Comparison of ENCODE assay signal across 22 cellular contexts in the genomic region with DNA sequence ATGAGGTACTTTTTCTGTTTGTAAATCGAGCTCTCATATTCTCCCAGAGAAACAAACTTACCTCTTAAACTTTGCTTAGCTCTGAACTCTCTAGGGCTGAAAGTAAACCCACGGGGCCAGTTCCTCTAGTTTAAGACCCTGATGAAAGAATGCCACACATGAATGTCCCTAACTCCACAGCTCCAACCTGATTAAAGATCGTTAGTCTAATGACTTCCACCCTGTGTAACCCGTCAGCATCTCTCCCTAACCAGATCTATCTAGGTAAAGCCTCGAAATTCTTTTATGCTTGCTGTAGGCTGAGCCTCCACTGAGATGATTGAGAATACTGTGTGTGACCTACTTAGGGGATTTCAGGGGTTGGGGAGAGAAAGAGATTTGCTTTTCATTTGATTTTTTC. TPM values are rescaled to one million over a fixed set of nuclear protein-coding genes. Genes with fewer than 3 reads are reported as not detected.
"Had no signal": no experiment of that assay in that cellular context is flagged by ENCODE, and none has a peak within 500 bp of the region (broad histone marks: within the 10 kb centered on the region; RNA-seq: fewer than 3 reads in every experiment).

No MANE protein-coding gene starts in this region.

- H3K27ac ChIP-seq: heart right ventricle, ovary, right atrium auricular region, sigmoid colon, skin epidermis, stomach had no signal

- H3K4me3 ChIP-seq: heart right ventricle, mucosa of descending colon, ovary, right atrium auricular region, sigmoid colon, skin epidermis, stomach had no signal

- H3K27ac Mint-ChIP-seq: naive thymus-derived CD8-positive, alpha-beta T cell; type B pancreatic cell had no signal

- H3K9me3 ChIP-seq: heart right ventricle, mucosa of descending colon, ovary, right atrium auricular region, sigmoid colon, stomach had no signal

- H3K36me3 Mint-ChIP-seq: type B pancreatic cell had no signal

- H3K36me3 ChIP-seq: heart right ventricle, ovary, right atrium auricular region, sigmoid colon, stomach had no signal

- FAIRE-seq: endometrium, frontal cortex, kidney, urothelium cell line had no signal

- H3K4me1 ChIP-seq: right atrium auricular region, sigmoid colon, stomach had no signal

- H3K4me3 Mint-ChIP-seq: naive thymus-derived CD8-positive, alpha-beta T cell; neural crest cell; type B pancreatic cell had no signal

- H3K27me3 ChIP-seq: ovary, right atrium auricular region, sigmoid colon, stomach had no signal

- H3K9me3 Mint-ChIP-seq: type B pancreatic cell had no signal

- DNase-seq: effector memory CD4-positive, alpha-beta T cell; heart right ventricle; hypothalamus; kidney; left colon; mucosa of descending colon; naive thymus-derived CD8-positive, alpha-beta T cell; nucleus accumbens; ovary; sigmoid colon; stimulated activated CD4-positive, alpha-beta T cell treated with anti-CD3 and anti-CD28 coated beads, Interleukin-2, amount 100 ng/mL, for 24 hours; stimulated activated naive CD4-positive, alpha-beta T cell; stomach; substantia nigra had no signal

- ATAC-seq: esophagus mucosa; heart right ventricle; left colon; mucosa of descending colon; naive thymus-derived CD8-positive, alpha-beta T cell had no signal

RNA-seq across cellular contexts. Expression of gene ADRA1B, which starts 27.0 kb away (rescaled TPM):
- total RNA-seq: esophagus mucosa; naive thymus-derived CD8-positive, alpha-beta T cell had no signal
